Comparison of ENCODE assay signal across 29 cellular contexts in genomic region chr14:23020143-23021128, GRCh38. TPM values are rescaled to one million over a fixed set of nuclear protein-coding genes. Genes with fewer than 3 reads are reported as not detected.
DNase-seq lines count a peak whose midpoint lies in the region; ATAC-seq and TF ChIP-seq lines count a peak whose summit lies in the region.
"Had no signal": no experiment of that assay in that cellular context is flagged by ENCODE, and none has a peak within 500 bp of the region (broad histone marks: within the 10 kb centered on the region; RNA-seq: fewer than 3 reads in every experiment).

No MANE protein-coding gene starts in this region.

- H3K36me3 ChIP-seq in neural cell (ENCODE audit: insufficient read depth, low read length) (no peaks in the 10 kb centered on the region), upper lobe of left lung (peaks cover 0 to 15% (median 8%) of the 10 kb centered on the region in 4 donors)
- H3K36me3 ChIP-seq: colonic mucosa had no signal

- TF ChIP-seq CTCF in neural cell (IDR thresholded peaks at IDR 0.05; ENCODE audit: poor library complexity, severe bottlenecking) (no peak), lower leg skin (IDR thresholded peaks at IDR 0.05) (no peak), upper lobe of left lung (IDR thresholded peaks at IDR 0.05) (no peak)

- H3K79me2 ChIP-seq in neural cell (replicated peaks; ENCODE audit: insufficient read depth, low read length) = no peaks in the 10 kb centered on the region
- H3K79me2 ChIP-seq: hepatocyte had no signal

- no peak overlapping the region for H2AFZ ChIP-seq in neural cell (ENCODE audit: low read depth, low read length)
- H2AFZ ChIP-seq: hepatocyte had no signal

- intact Hi-C loops in lower leg skin (cut with DNase I; ENCODE audit: low total_unique reads) = no loop called here

- TF ChIP-seq EP300 in neural cell (conservative IDR thresholded peaks at IDR 0.05; ENCODE audit: poor library complexity, severe bottlenecking) = no peak
- no peak for TF ChIP-seq EP300 in upper lobe of left lung (IDR thresholded peaks at IDR 0.05)

- peak; percentile 45 for ATAC-seq in activated naive CD8-positive, alpha-beta T cell treated with anti-CD3 and anti-CD28 coated beads, Interleukin-2, amount 50 U/mL, for 24 hours
- no peak for ATAC-seq in upper lobe of left lung (ENCODE audit: low FRiP score in 2 of 2)
- ATAC-seq: activated CD8-positive, alpha-beta memory T cell treated with anti-CD3 and anti-CD28 coated beads, Interleukin-2, amount 10 ng/mL, durations not matched to agents 7 days and 5 days; left colon; stimulated activated naive B cell treated with anti-CD40 and anti-IgM and Interleukin-4, amounts not matched to agents 10 μg/mL and 1 μg/mL and 100 μg/mL, for 72 hours had no signal

- no peak overlapping the region for H3K4me2 ChIP-seq in neural cell (ENCODE audit: low read length)
- H3K4me2 ChIP-seq: hepatocyte, smooth muscle cell had no signal

- H3K27ac ChIP-seq in neural cell (ENCODE audit: low read length) (peak overlapping the region; percentile 24), upper lobe of left lung (no peak overlapping the region)
- H3K27ac ChIP-seq: colonic mucosa, esophagus muscularis mucosa, hepatocyte, HL-60, testis had no signal

- H3F3A ChIP-seq in neural cell (ENCODE audit: insufficient read depth, low read length, poor library complexity, severe bottlenecking) = no peaks in the 10 kb centered on the region

- peaks cover 59% of the 10 kb centered on the region for H3K4me1 Mint-ChIP-seq in activated naive CD4-positive, alpha-beta T cell treated with anti-CD3 and anti-CD28 coated beads, Interleukin-2, amount 50 U/mL, for 24 hours
- peaks cover 32% of the 10 kb centered on the region for H3K4me1 Mint-ChIP-seq in activated naive CD8-positive, alpha-beta T cell treated with anti-CD3 and anti-CD28 coated beads, Interleukin-2, amount 50 U/mL, for 24 hours

- H3K4me3 ChIP-seq in neural cell (ENCODE audit: low read length) = no peak overlapping the region
- H3K4me3 ChIP-seq in lower leg skin (ENCODE audit: low read depth, poor library complexity, severe bottlenecking) = no peak overlapping the region
- no peak overlapping the region for H3K4me3 ChIP-seq in upper lobe of left lung
- H3K4me3 ChIP-seq: colonic mucosa, esophagus muscularis mucosa, hepatocyte, smooth muscle cell, testis had no signal

- TF ChIP-seq POLR2A in lower leg skin (IDR thresholded peaks at IDR 0.05) (no peak), upper lobe of left lung (IDR thresholded peaks at IDR 0.05) (no peak)

- no peak for DNase-seq in activated naive CD4-positive, alpha-beta T cell treated with Interleukin-2 at 50 U/mL for 16 hours
- DNase-seq in NCI-H82 (lab: John Stamatoyannopoulos, UW) (peak; percentile 79), lower leg skin (ENCODE audit: low spot score in 2 of 2) (no peak), upper lobe of left lung (no peak)
- no peak for DNase-seq in activated naive CD8-positive, alpha-beta T cell treated with anti-CD3 and anti-CD28 coated beads, Interleukin-2, amount 50 U/mL, for 24 hours
- DNase-seq: activated CD4-positive, CD25-positive, alpha-beta regulatory T cell treated with anti-CD3 and anti-CD28 coated beads, Interleukin-2, amount 50 U/mL, for 72 hours; activated CD8-positive, alpha-beta memory T cell treated with anti-CD3 and anti-CD28 coated beads, Interleukin-2, amount 10 ng/mL, durations not matched to agents 7 days and 5 days; C1 segment of cervical spinal cord; colonic mucosa; effector memory CD4-positive, alpha-beta T cell; EL; foreskin melanocyte; HCEC 1CT; left colon; NCI-H1048; NCI-H187; stimulated activated CD4-positive, alpha-beta T cell treated with anti-CD3 and anti-CD28 coated beads, Interleukin-4, amount 100 ng/mL, for 1 hour; stimulated activated naive B cell treated with anti-CD40 and anti-IgM and Interleukin-4, amounts not matched to agents 10 μg/mL and 1 μg/mL and 100 μg/mL, for 72 hours; T1000; testis had no signal

- no peaks in the 10 kb centered on the region for H3K9me2 ChIP-seq in neural cell (ENCODE audit: insufficient read depth, low read length)

- no peaks in the 10 kb centered on the region for H3K9me3 Mint-ChIP-seq in activated naive CD4-positive, alpha-beta T cell treated with anti-CD3 and anti-CD28 coated beads, Interleukin-2, amount 50 U/mL, for 24 hours
- H3K9me3 Mint-ChIP-seq in activated naive CD8-positive, alpha-beta T cell treated with anti-CD3 and anti-CD28 coated beads, Interleukin-2, amount 50 U/mL, for 24 hours = no peaks in the 10 kb centered on the region
- H3K9me3 Mint-ChIP-seq: memory B cell; stimulated activated naive B cell treated with anti-CD40 and anti-IgM and Interleukin-4, amounts not matched to agents 10 μg/mL and 1 μg/mL and 100 μg/mL, for 72 hours had no signal

- H3K9ac ChIP-seq in neural cell (ENCODE audit: low read length) = no peak overlapping the region

- no peak for TF ChIP-seq RAD21 in neural cell (conservative IDR thresholded peaks at IDR 0.05)

- H4K20me1 ChIP-seq in neural cell (ENCODE audit: insufficient read depth) = no peaks in the 10 kb centered on the region

- H3K4me3 Mint-ChIP-seq in activated naive CD4-positive, alpha-beta T cell treated with anti-CD3 and anti-CD28 coated beads, Interleukin-2, amount 50 U/mL, for 24 hours = peak overlapping the region; percentile 89
- H3K4me3 Mint-ChIP-seq in activated naive CD8-positive, alpha-beta T cell treated with anti-CD3 and anti-CD28 coated beads, Interleukin-2, amount 50 U/mL, for 24 hours = no peak overlapping the region
- H3K4me3 Mint-ChIP-seq: activated CD8-positive, alpha-beta memory T cell treated with anti-CD3 and anti-CD28 coated beads, Interleukin-2, amount 10 ng/mL, durations not matched to agents 7 days and 5 days; memory B cell; stimulated activated naive B cell treated with anti-CD40 and anti-IgM and Interleukin-4, amounts not matched to agents 10 μg/mL and 1 μg/mL and 100 μg/mL, for 72 hours had no signal

- 91 to 95% methylated on average over 7 of the region's 7 CpGs for WGBS in lower leg skin, 2 donors
- WGBS in upper lobe of left lung, 2 donors = 90 to 94% methylated on average over 7 of the region's 7 CpGs

- peaks cover 12% of the 10 kb centered on the region for H3K36me3 Mint-ChIP-seq in activated naive CD4-positive, alpha-beta T cell treated with anti-CD3 and anti-CD28 coated beads, Interleukin-2, amount 50 U/mL, for 24 hours
- peaks cover 18% of the 10 kb centered on the region for H3K36me3 Mint-ChIP-seq in activated naive CD8-positive, alpha-beta T cell treated with anti-CD3 and anti-CD28 coated beads, Interleukin-2, amount 50 U/mL, for 24 hours (ENCODE audit: low read depth)

- H3K27me3 Mint-ChIP-seq in activated naive CD4-positive, alpha-beta T cell treated with anti-CD3 and anti-CD28 coated beads, Interleukin-2, amount 50 U/mL, for 24 hours = no peaks in the 10 kb centered on the region
- H3K27me3 Mint-ChIP-seq in activated naive CD8-positive, alpha-beta T cell treated with anti-CD3 and anti-CD28 coated beads, Interleukin-2, amount 50 U/mL, for 24 hours = no peaks in the 10 kb centered on the region
- H3K27me3 Mint-ChIP-seq: activated CD8-positive, alpha-beta memory T cell treated with anti-CD3 and anti-CD28 coated beads, Interleukin-2, amount 10 ng/mL, durations not matched to agents 7 days and 5 days; memory B cell; stimulated activated naive B cell treated with anti-CD40 and anti-IgM and Interleukin-4, amounts not matched to agents 10 μg/mL and 1 μg/mL and 100 μg/mL, for 72 hours had no signal

- H3K27me3 ChIP-seq in neural cell (ENCODE audit: insufficient read depth, low read depth, low read length) (no peaks in the 10 kb centered on the region), upper lobe of left lung (no peaks in the 10 kb centered on the region)
- H3K27me3 ChIP-seq: colonic mucosa, esophagus muscularis mucosa, hepatocyte, testis had no signal

- H3K4me1 ChIP-seq in upper lobe of left lung = no peaks in the 10 kb centered on the region
- H3K4me1 ChIP-seq: colonic mucosa, testis had no signal

- H3K27ac Mint-ChIP-seq in activated naive CD4-positive, alpha-beta T cell treated with anti-CD3 and anti-CD28 coated beads, Interleukin-2, amount 50 U/mL, for 24 hours = peak overlapping the region; percentile 68
- no peak overlapping the region for H3K27ac Mint-ChIP-seq in activated naive CD8-positive, alpha-beta T cell treated with anti-CD3 and anti-CD28 coated beads, Interleukin-2, amount 50 U/mL, for 24 hours
- H3K27ac Mint-ChIP-seq: activated CD8-positive, alpha-beta memory T cell treated with anti-CD3 and anti-CD28 coated beads, Interleukin-2, amount 10 ng/mL, durations not matched to agents 7 days and 5 days; memory B cell; stimulated activated naive B cell treated with anti-CD40 and anti-IgM and Interleukin-4, amounts not matched to agents 10 μg/mL and 1 μg/mL and 100 μg/mL, for 72 hours had no signal

- H3K9me3 ChIP-seq in neural cell (ENCODE audit: low read length) (no peaks in the 10 kb centered on the region), upper lobe of left lung (no peaks in the 10 kb centered on the region)
- H3K9me3 ChIP-seq: colonic mucosa, esophagus muscularis mucosa, testis had no signal

TF ChIP-seq in neural cell, 6 proteins besides CTCF, POLR2A, EP300 and RAD21 (continues in another document):
- TF ChIP-seq SMC3 (conservative IDR thresholded peaks at IDR 0.05; ENCODE audit: poor library complexity) (no peak), EZH2 (IDR thresholded peaks at IDR 0.05; ENCODE audit: borderline replicate concordance, insufficient read depth, low read length, poor library complexity, severe bottlenecking) (no peak), MXI1 (conservative IDR thresholded peaks at IDR 0.05; ENCODE audit: poor library complexity, severe bottlenecking) (no peak), TAF1 (IDR thresholded peaks at IDR 0.05; ENCODE audit: low read depth) (no peak), POLR2AphosphoS5 (IDR thresholded peaks at IDR 0.05) (no peak)

RNA-seq across cellular contexts. Expression of gene C14orf93, which starts 10.5 kb away (rescaled TPM):
- 4.7 and 7.1 TPM in 2 replicates for polyA plus RNA-seq in neural cell
- polyA minus RNA-seq in neural cell = 3.9 and 4.1 TPM in 2 replicates
- 10 to 100 TPM; 16.9 to 29.6 (median 23.2) TPM for total RNA-seq in lower leg skin
- total RNA-seq in upper lobe of left lung = 10 to 100 TPM in 4 of 6 donors, 1 to 10 TPM in 2; 7.1 to 12.9 (median 11.4) TPM

RNA-seq across cellular contexts. Expression of gene PSMB5, which starts 14.3 kb away (rescaled TPM):
- polyA plus RNA-seq in neural cell = 147 and 168 TPM in 2 replicates
- polyA minus RNA-seq in neural cell = 118 and 123 TPM in 2 replicates
- 100 to 1,000 TPM in 2 of 4 donors, 10 to 100 TPM in 2; 70.6 to 148 (median 116) TPM for total RNA-seq in lower leg skin
- 100 to 1,000 TPM in 2 of 6 donors, 10 to 100 TPM in 4; 58.7 to 147 (median 86.1) TPM for total RNA-seq in upper lobe of left lung

RNA-seq across cellular contexts. Expression of gene PSMB11, which starts 21.6 kb away (rescaled TPM):
- polyA plus RNA-seq in neural cell = not detected in 2 replicates
- not detected in 2 replicates for polyA minus RNA-seq in neural cell
- not detected for total RNA-seq in lower leg skin
- total RNA-seq in upper lobe of left lung = not detected
- total RNA-seq: activated CD8-positive, alpha-beta memory T cell treated with anti-CD3 and anti-CD28 coated beads, Interleukin-2, amount 10 ng/mL, durations not matched to agents 7 days and 5 days; colonic mucosa; esophagus muscularis mucosa; hepatocyte; left colon; omental fat pad; renal cortical epithelial cell; smooth muscle cell had no signal
- polyA plus RNA-seq: hepatocyte, smooth muscle cell had no signal

RNA-seq across cellular contexts. Expression of gene CDH24, which starts 36.9 kb away (rescaled TPM):
- polyA plus RNA-seq in neural cell = 31.7 and 37.0 TPM in 2 replicates
- polyA minus RNA-seq in neural cell = 28.6 and 37.7 TPM in 2 replicates
- 1 to 10 TPM; 3.0 to 4.9 (median 3.9) TPM for total RNA-seq in lower leg skin
- total RNA-seq in upper lobe of left lung = 1 to 10 TPM; 2.0 to 8.0 (median 4.2) TPM

RNA-seq across cellular contexts. Expression of gene AJUBA, which starts 38.1 kb away (rescaled TPM):
- 0.52 and 1.9 TPM in 2 replicates for polyA plus RNA-seq in neural cell
- polyA minus RNA-seq in neural cell = 1.5 and 1.9 TPM in 2 replicates
- total RNA-seq in lower leg skin (10 to 100 TPM; 66.2 to 98.4 (median 74.8) TPM), upper lobe of left lung (10 to 100 TPM; 34.4 to 50.3 (median 39.5) TPM)
